In genomic region chr17:14068542-14069250, GRCh38 we compare ENCODE assay signal across 8 cellular contexts. TPM values are rescaled to one million over a fixed set of nuclear protein-coding genes. Genes with fewer than 3 reads are reported as not detected.
DNase-seq lines count a peak whose midpoint lies in the region; ATAC-seq and TF ChIP-seq lines count a peak whose summit lies in the region.

No MANE protein-coding gene starts in this region.

- TF ChIP-seq RAD21 in IMR-90 (IDR thresholded peaks at IDR 0.05; ENCODE audit: low read length): no peak

- peak overlapping the region; percentile 41 to 89; a peak in 3 of 4 replicates for H4K8ac ChIP-seq in IMR-90 (ENCODE audit: low read depth in 2 of 2, low read length in 2 of 2)

- no peaks in the 10 kb centered on the region for H3K9me3 Mint-ChIP-seq in central memory CD8-positive, alpha-beta T cell
- H3K9me3 Mint-ChIP-seq in natural killer cell: no peaks in the 10 kb centered on the region

- H3K14ac ChIP-seq in IMR-90 (replicated peaks; ENCODE audit: low read depth, low read length): peak overlapping the region; percentile 27

- no peaks in the 10 kb centered on the region; the same call in 1 of the 2 replicates for H4K20me1 ChIP-seq in IMR-90 (ENCODE audit: insufficient read depth, low read length)

- intact Hi-C loops in Right ventricle myocardium superior (cut with DNase I): loop anchor here (5.0 to 10.0 kb wide), 2 partner anchors 136 to 234 kb away; partner anchors contain the start of gene HS3ST3B1
- intact Hi-C loops in IMR-90 (cut with micrococcal nuclease): loop anchor here (2.0 kb wide), 1 partner anchor 232 kb away; the partner anchor contains the start of gene HS3ST3B1
- intact Hi-C loops in natural killer cell (cut with micrococcal nuclease): loop anchor here (2.0 to 5.0 kb wide), 2 partner anchors 134 to 234 kb away; no protein-coding TSS in a partner anchor

- H2BK120ac ChIP-seq in IMR-90 (ENCODE audit: low read depth, low read length): peak overlapping the region; percentile 47; the same call in 1 of the 2 replicates

- peaks cover 33% of the 10 kb centered on the region for H3K4me1 Mint-ChIP-seq in central memory CD8-positive, alpha-beta T cell
- peaks cover 36 to 39% of the 10 kb centered on the region in 2 donors for H3K4me1 Mint-ChIP-seq in natural killer cell

- H3K36me3 ChIP-seq in right atrium auricular region (no peaks in the 10 kb centered on the region), IMR-90 (ENCODE audit: control insufficient read depth, insufficient read depth, low read length) (no peaks in the 10 kb centered on the region; the same call in 1 of the 2 replicates)

- dilution Hi-C loops in IMR-90 (cut with HindIII; ENCODE audit: low sequenced_read_pairs, unreplicated experiment): no loop called here

- H3K27me3 Mint-ChIP-seq in central memory CD8-positive, alpha-beta T cell: no peaks in the 10 kb centered on the region
- H3K27me3 Mint-ChIP-seq in natural killer cell (ENCODE audit: low read depth in 2 of 2): no peaks in the 10 kb centered on the region

- TF ChIP-seq CTCF in right atrium auricular region (IDR thresholded peaks at IDR 0.05): no peak
- no peak for TF ChIP-seq CTCF in IMR-90 (conservative IDR thresholded peaks at IDR 0.05; ENCODE audit: low read depth, low read length)
- no peak for TF ChIP-seq CTCF in natural killer cell (IDR thresholded peaks at IDR 0.05)

- H3K4me3 ChIP-seq in right atrium auricular region: peak overlapping the region; percentile 73 to 94
- H3K4me3 ChIP-seq in IMR-90 (ENCODE audit: insufficient read depth, low read depth, low read length): peak overlapping the region; percentile 86

- peak overlapping the region; percentile 94 for H3K4me3 Mint-ChIP-seq in central memory CD8-positive, alpha-beta T cell
- H3K4me3 Mint-ChIP-seq in natural killer cell: peak overlapping the region; percentile 96

- H3K27me3 ChIP-seq in right atrium auricular region (no peaks in the 10 kb centered on the region), IMR-90 (ENCODE audit: control insufficient read depth, insufficient read depth, low read length) (no peaks in the 10 kb centered on the region)

- peaks cover 0 to 25% of the 10 kb centered on the region in 2 donors for H3K4me1 ChIP-seq in right atrium auricular region
- H3K4me1 ChIP-seq in IMR-90 (ENCODE audit: control insufficient read depth, insufficient read depth, low read length): peaks cover 3% of the 10 kb centered on the region

- H2BK15ac ChIP-seq in IMR-90 (ENCODE audit: low read depth, low read length): peak overlapping the region; percentile 18; the same call in 1 of the 3 replicates

- DNase-seq in right atrium auricular region (ENCODE audit: low spot score): no peak
- DNase-seq in Right ventricle myocardium superior: no peak
- no peak for DNase-seq in IMR-90
- DNase-seq in central memory CD8-positive, alpha-beta T cell (ENCODE audit: low spot score in 2 of 2): no peak
- no peak for DNase-seq in natural killer cell
- DNase-seq in NCI-H510A treated with DMSO at 0.1 percent for 48 hours (lab: John Stamatoyannopoulos, UW): no peak
- no peak for DNase-seq in COR-L47 (lab: John Stamatoyannopoulos, UW)
- DNase-seq in NCI-H2029 treated with DMSO at 0.1 percent for 48 hours (lab: John Stamatoyannopoulos, UW): no peak

- H3K18ac ChIP-seq in IMR-90 (ENCODE audit: low read depth, low read length): no peak overlapping the region

- peak overlapping the region; percentile 71; the same call in 1 of the 2 replicates for H3K23ac ChIP-seq in IMR-90 (ENCODE audit: low read depth, low read length)

- peak overlapping the region; percentile 98 for H2AFZ ChIP-seq in IMR-90 (replicated peaks; ENCODE audit: low read length, poor library complexity)

- peak overlapping the region; percentile 92 for H3K27ac Mint-ChIP-seq in central memory CD8-positive, alpha-beta T cell (ENCODE audit: low read depth)
- peak overlapping the region; percentile 90 to 92 for H3K27ac Mint-ChIP-seq in natural killer cell

- BruUV-seq in IMR-90 (replicated peaks; lab: Mats Ljungman, UMichigan): no TSS peak

- in situ Hi-C loops in IMR-90 (cut with MboI; ENCODE audit: low sequenced_read_pairs): loop anchor here (10.0 kb wide), 1 partner anchor 236 kb away; the partner anchor contains the start of gene HS3ST3B1

- peak overlapping the region; percentile 63 for H3K9ac ChIP-seq in IMR-90 (ENCODE audit: low read depth, low read length)

- no peaks in the 10 kb centered on the region for H3K9me3 ChIP-seq in right atrium auricular region
- H3K9me3 ChIP-seq in IMR-90 (ENCODE audit: control insufficient read depth, insufficient read depth, low read length): no peaks in the 10 kb centered on the region

- H3K36me3 Mint-ChIP-seq in central memory CD8-positive, alpha-beta T cell (ENCODE audit: insufficient read depth): peaks cover 3% of the 10 kb centered on the region
- H3K36me3 Mint-ChIP-seq in natural killer cell: no peaks in the 10 kb centered on the region

- no peak overlapping the region for H2BK5ac ChIP-seq in IMR-90 (ENCODE audit: low read depth, low read length, poor library complexity, severe bottlenecking)

- peaks cover 9% of the 10 kb centered on the region; the same call in 1 of the 2 replicates for H3K9me1 ChIP-seq in IMR-90 (ENCODE audit: insufficient read depth, low read length)

- H3K27ac ChIP-seq in right atrium auricular region (peak overlapping the region; percentile 71 to 82), IMR-90 (ENCODE audit: insufficient read depth, low read length) (peak overlapping the region; percentile 48; the same call in 1 of the 2 replicates)

- ATAC-seq in Right ventricle myocardium superior (ENCODE audit: poor library complexity): no peak
- no peak; the same call in 1 of the 2 replicates for ATAC-seq in IMR-90 (ENCODE audit: low read depth)
- peak; percentile 5 for ATAC-seq in central memory CD8-positive, alpha-beta T cell (replicated peaks; ENCODE audit: extremely low read depth, poor library complexity, severe bottlenecking)
- ATAC-seq in natural killer cell: peak in 1 of 3 donors; percentile 2

- H3K56ac ChIP-seq in IMR-90 (ENCODE audit: extremely low read depth, insufficient read depth, low read length): peak overlapping the region; percentile 56; the same call in 1 of the 2 replicates

- H2AK5ac ChIP-seq in IMR-90 (ENCODE audit: low read depth, low read length): peak overlapping the region; percentile 14; the same call in 1 of the 2 replicates

- H2BK20ac ChIP-seq in IMR-90 (ENCODE audit: low read depth, low read length): no peak overlapping the region

- peak overlapping the region; percentile 68 for H3K4me2 ChIP-seq in IMR-90 (ENCODE audit: low read depth, low read length)

- peak overlapping the region; percentile 97 for H2AK9ac ChIP-seq in IMR-90 (replicated peaks; ENCODE audit: low read depth, low read length, poor library complexity)

- CTCF ChIA-PET in IMR-90 (lab: Yijun Ruan, JAX): no interaction called here

- H4K5ac ChIP-seq in IMR-90 (ENCODE audit: low read depth, low read length): no peak overlapping the region

- 21% methylated on average over 14 of the region's 25 CpGs; no CpG with 5 or more reads in 1 of the 2 experiments for WGBS in IMR-90 (ENCODE audit: extremely low coverage in 2 of 2, insufficient read length in 1 of 2), 2 experiments

- POLR2A ChIA-PET in IMR-90 (lab: Charles Lee; ENCODE audit: unreplicated experiment): no interaction called here

- H4K91ac ChIP-seq in IMR-90 (ENCODE audit: insufficient read depth, low read depth, low read length): peak overlapping the region; percentile 10; the same call in 1 of the 2 replicates

- H3K4ac ChIP-seq in IMR-90 (ENCODE audit: low read depth, low read length): peak overlapping the region; percentile 73

- H3K79me1 ChIP-seq in IMR-90 (ENCODE audit: low read depth in 1 of 2, low read length in 2 of 2): peaks cover 38 to 65% of the 10 kb centered on the region in 2 experiments

- no peak for TF ChIP-seq POLR2A in IMR-90 (IDR thresholded peaks at IDR 0.05; ENCODE audit: low read depth, low read length)

TF ChIP-seq in IMR-90, 13 proteins besides CTCF, POLR2A, EP300 and RAD21:
- no peak for TF ChIP-seq RFX5 (IDR thresholded peaks at IDR 0.05; ENCODE audit: low read depth, low read length)
- no peak for TF ChIP-seq SMC3 (IDR thresholded peaks at IDR 0.05; ENCODE audit: low read depth, low read length)
- TF ChIP-seq MAFK (IDR thresholded peaks at IDR 0.05; ENCODE audit: low read depth, low read length): no peak
- no peak for TF ChIP-seq CHD1 (IDR thresholded peaks at IDR 0.05; ENCODE audit: low read depth, low read length)

RNA-seq across cellular contexts. Expression of gene COX10, which starts 0.6 kb away (rescaled TPM):
- 10 to 100 TPM; 31.6 to 67.6 TPM for total RNA-seq in right atrium auricular region
- total RNA-seq in Right ventricle myocardium superior: 39.4 TPM
- total RNA-seq in IMR-90 (2012; rRNA removed): 10.3 and 16.1 TPM in 2 replicates
- 12.2 and 15.4 TPM in 2 replicates for polyA plus RNA-seq in IMR-90 (2012; rRNA removed)
- polyA plus RNA-seq in IMR-90 (2012; cell fraction: cytosol; rRNA removed): 5.2 and 8.6 TPM in 2 replicates
- polyA plus RNA-seq in IMR-90 (2012; cell fraction: nucleus; rRNA removed; ENCODE audit: low replicate concordance): 8.2 and 8.5 TPM in 2 replicates
- total RNA-seq in natural killer cell: 10 to 100 TPM; 12.5 to 17.0 (median 13.5) TPM
